21 cellular contexts compared by ENCODE assay signal in the genomic region with DNA sequence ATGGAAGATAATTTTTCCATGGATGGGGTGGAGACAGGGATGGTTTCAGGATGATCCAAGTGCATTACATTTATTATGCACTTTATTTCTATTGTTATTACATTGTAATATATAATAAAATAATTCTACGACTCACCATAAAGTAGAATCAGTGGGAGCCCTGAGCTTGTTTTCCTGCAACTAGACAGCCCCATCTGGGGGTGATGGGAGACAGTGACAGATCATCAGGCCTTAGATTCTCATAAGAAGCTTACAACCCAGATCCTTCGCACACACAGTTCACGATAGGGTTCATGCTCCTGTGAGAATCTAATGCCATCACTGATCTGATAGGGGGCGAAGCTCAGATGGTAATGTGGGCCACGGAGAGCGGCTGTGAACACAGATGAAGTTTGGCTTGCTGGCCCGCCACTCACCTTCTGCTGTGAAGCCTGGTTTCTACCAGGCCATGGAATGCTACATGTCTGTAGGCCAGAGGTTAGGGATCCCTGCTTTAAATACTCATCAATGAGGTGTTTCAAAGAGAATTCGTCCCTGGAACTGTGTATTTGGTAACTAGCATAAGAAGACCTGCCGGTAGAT. TPM values are rescaled to one million over a fixed set of nuclear protein-coding genes. Genes with fewer than 3 reads are reported as not detected.
A peak's percentile ranks its signal among the peaks of the same experiment; 100 is the strongest.
DNase-seq lines count a peak whose midpoint lies in the region; ATAC-seq lines count a peak whose summit lies in the region.
"Had no signal": no experiment of that assay in that cellular context is flagged by ENCODE, and none has a peak within 500 bp of the region (broad histone marks: within the 10 kb centered on the region; RNA-seq: fewer than 3 reads in every experiment).

No MANE protein-coding gene starts in this region.

- peak; percentile 43 for ATAC-seq in activated CD4-positive, alpha-beta T cell treated with anti-CD3 and anti-CD28 coated beads for 36 hours
- peak in 1 of 2 donors; percentile 52 for ATAC-seq in activated T-cell treated with anti-CD3 and anti-CD28 coated beads, Interleukin-2, amount 50 U/mL, for 4 hours
- ATAC-seq in HG02981 (IDR thresholded peaks at IDR 0.05; ENCODE audit: unreplicated experiment): no peak
- ATAC-seq in GM18511 (IDR thresholded peaks at IDR 0.05; ENCODE audit: unreplicated experiment): no peak

- no peak overlapping the region for H3K4me3 ChIP-seq in CD4-positive, alpha-beta memory T cell (ENCODE audit: low read length in 2 of 2)
- H3K4me3 ChIP-seq: coronary artery, prostate gland, SJCRH30, tibial nerve had no signal

- no peaks in the 10 kb centered on the region for H3K9me3 ChIP-seq in CD4-positive, alpha-beta memory T cell (ENCODE audit: control insufficient read depth in 1 of 2, low read length in 2 of 2)
- H3K9me3 ChIP-seq: prostate gland, SJCRH30, tibial nerve had no signal

- DNase-seq in activated CD4-positive, alpha-beta T cell treated with anti-CD3 and anti-CD28 coated beads for 36 hours: peak; percentile 42
- DNase-seq in activated CD4-positive, alpha-beta T cell treated with anti-CD3 and anti-CD28 coated beads, Interleukin-2, amount 50 U/mL, for 48 hours: no peak
- DNase-seq in CD4-positive, alpha-beta memory T cell: peak; percentile 47 to 55 (median 53)
- DNase-seq in activated T-cell treated with anti-CD3 and anti-CD28 coated beads, Interleukin-2, amount 50 U/mL, for 4 hours: no peak
- peak; percentile 21 for DNase-seq in effector CD8-positive, alpha-beta T cell (lab: John Stamatoyannopoulos, UW)
- no peak for DNase-seq in pons (ENCODE audit: low spot score)
- DNase-seq: mesenchymal stem cell, NCI-H1105 treated with DMSO at 0.1 percent for 48 hours, NCI-H526 treated with DMSO at 0.1 percent for 48 hours, SJCRH30, small intestine, T-helper 9 cell had no signal

- peaks cover 66% of the 10 kb centered on the region for H3K4me1 ChIP-seq in CD4-positive, alpha-beta memory T cell (ENCODE audit: insufficient read depth, low read length)
- H3K4me1 ChIP-seq: prostate gland, tibial nerve had no signal

- peaks cover 7% of the 10 kb centered on the region for H3K9me3 Mint-ChIP-seq in activated CD4-positive, alpha-beta T cell treated with anti-CD3 and anti-CD28 coated beads for 36 hours (ENCODE audit: low read depth)
- H3K9me3 Mint-ChIP-seq in CD4-positive, alpha-beta memory T cell: peaks cover 0 to 1% (median 0%) of the 10 kb centered on the region in 8 donors
- peaks cover 7% of the 10 kb centered on the region for H3K9me3 Mint-ChIP-seq in activated T-cell treated with anti-CD3 and anti-CD28 coated beads, Interleukin-2, amount 50 U/mL, for 4 hours
- H3K9me3 Mint-ChIP-seq: activated T-helper 2 cell treated with anti-CD3 and anti-CD28 coated beads, Interferon-gamma antibody, Interleukin-2, Interleukin-4, amounts not matched to agents 10 μg/mL and 5 μg/mL and 100 μg/mL, durations not matched to agents 14 hours and 24 hours and 36 hours; neural crest cell had no signal

- H3K27me3 ChIP-seq in CD4-positive, alpha-beta memory T cell (ENCODE audit: insufficient read depth, low read length): no peaks in the 10 kb centered on the region
- H3K27me3 ChIP-seq: SJCRH30, tibial nerve had no signal

- peaks cover 21% of the 10 kb centered on the region for H3K36me3 Mint-ChIP-seq in activated CD4-positive, alpha-beta T cell treated with anti-CD3 and anti-CD28 coated beads for 36 hours (ENCODE audit: low read depth)
- peaks cover 43 to 55% of the 10 kb centered on the region in 2 donors for H3K36me3 Mint-ChIP-seq in CD4-positive, alpha-beta memory T cell
- H3K36me3 Mint-ChIP-seq in activated T-cell treated with anti-CD3 and anti-CD28 coated beads, Interleukin-2, amount 50 U/mL, for 4 hours (ENCODE audit: insufficient read depth): peaks cover 27% of the 10 kb centered on the region

- CTCF ChIA-PET in activated CD4-positive, alpha-beta T cell treated with anti-CD3 and anti-CD28 coated beads for 36 hours (lab: Charles Lee): interaction anchor here (0.6 to 3.0 kb wide), 5 partner anchors 10 to 155 kb away, joined by 3 to 11 read pairs (median 6); partner anchors contain the start of gene PRKCQ
- CTCF ChIA-PET in CD4-positive, alpha-beta memory T cell (lab: Charles Lee; ENCODE audit: partially characterized antibody): interaction anchor here (0.7 to 5.6 kb wide), 27 partner anchors 8 to 156 kb away, joined by 3 to 106 read pairs (median 5); partner anchors contain the start of gene PRKCQ

- H3K27me3 Mint-ChIP-seq in activated CD4-positive, alpha-beta T cell treated with anti-CD3 and anti-CD28 coated beads for 36 hours: no peaks in the 10 kb centered on the region
- no peaks in the 10 kb centered on the region for H3K27me3 Mint-ChIP-seq in CD4-positive, alpha-beta memory T cell
- H3K27me3 Mint-ChIP-seq in activated T-cell treated with anti-CD3 and anti-CD28 coated beads, Interleukin-2, amount 50 U/mL, for 4 hours (ENCODE audit: low read depth): no peaks in the 10 kb centered on the region

- POLR2A ChIA-PET in activated CD4-positive, alpha-beta T cell treated with anti-CD3 and anti-CD28 coated beads for 36 hours (lab: Charles Lee): interaction anchor here (0.6 to 1.5 kb wide), 3 partner anchors 9 to 1408 kb away, joined by 4 to 5 read pairs (median 4); no protein-coding TSS in a partner anchor
- POLR2A ChIA-PET in CD4-positive, alpha-beta memory T cell (lab: Charles Lee; ENCODE audit: partially characterized antibody): interaction anchor here (0.9 to 17.1 kb wide), 10 partner anchors 10 to 191 kb away, joined by 3 to 355 read pairs (median 6); partner anchors contain the start of gene PRKCQ

- H3K4me3 Mint-ChIP-seq in activated CD4-positive, alpha-beta T cell treated with anti-CD3 and anti-CD28 coated beads for 36 hours: no peak overlapping the region
- peak overlapping the region in 7 of 8 donors; percentile 38 to 85 (median 77) for H3K4me3 Mint-ChIP-seq in CD4-positive, alpha-beta memory T cell
- H3K4me3 Mint-ChIP-seq in activated T-cell treated with anti-CD3 and anti-CD28 coated beads, Interleukin-2, amount 50 U/mL, for 4 hours: peak overlapping the region; percentile 15
- H3K4me3 Mint-ChIP-seq: neural crest cell had no signal

- peaks cover 67% of the 10 kb centered on the region for H3K4me1 Mint-ChIP-seq in activated CD4-positive, alpha-beta T cell treated with anti-CD3 and anti-CD28 coated beads for 36 hours
- peaks cover 46 to 81% (median 63%) of the 10 kb centered on the region in 4 donors for H3K4me1 Mint-ChIP-seq in CD4-positive, alpha-beta memory T cell
- peaks cover 68% of the 10 kb centered on the region for H3K4me1 Mint-ChIP-seq in activated T-cell treated with anti-CD3 and anti-CD28 coated beads, Interleukin-2, amount 50 U/mL, for 4 hours (ENCODE audit: low read depth)
- H3K4me1 Mint-ChIP-seq: neural crest cell had no signal

- no peak overlapping the region for H3K27ac ChIP-seq in CD4-positive, alpha-beta memory T cell (ENCODE audit: low read depth, low read length)
- H3K27ac ChIP-seq: coronary artery, epithelial cell of prostate, prostate gland, SJCRH30, tibial nerve had no signal

- no peaks in the 10 kb centered on the region for H3K36me3 ChIP-seq in CD4-positive, alpha-beta memory T cell (ENCODE audit: insufficient read depth, low read length)
- H3K36me3 ChIP-seq: prostate gland, SJCRH30, tibial nerve had no signal

- intact Hi-C loops in activated CD4-positive, alpha-beta T cell treated with anti-CD3 and anti-CD28 coated beads for 36 hours (cut with DNase I, micrococcal nuclease): loop anchor here (2.0 kb wide), 1 partner anchor 21 kb away; the partner anchor contains the start of gene PRKCQ (in 2 of the 2)
- intact Hi-C loops in CD4-positive, alpha-beta memory T cell (cut with micrococcal nuclease): loop anchor here (1.0 to 2.0 kb wide), 4 partner anchors 84 to 185 kb away; no protein-coding TSS in a partner anchor

- H3K27ac Mint-ChIP-seq in activated CD4-positive, alpha-beta T cell treated with anti-CD3 and anti-CD28 coated beads for 36 hours: peak overlapping the region; percentile 90
- peak overlapping the region; percentile 63 to 92 (median 85) for H3K27ac Mint-ChIP-seq in CD4-positive, alpha-beta memory T cell

RNA-seq across cellular contexts. Expression of gene PRKCQ, which starts 21.2 kb away (rescaled TPM):
- 10 to 100 TPM; 32.9 to 39.0 TPM for total RNA-seq in activated CD4-positive, alpha-beta T cell treated with anti-CD3 and anti-CD28 coated beads for 36 hours
- total RNA-seq in CD4-positive, alpha-beta memory T cell: 10 to 100 TPM; 70.5 to 71.5 TPM
- 10 to 100 TPM; 45.0 to 77.1 TPM for polyA plus RNA-seq in CD4-positive, alpha-beta memory T cell
- 10 to 100 TPM; 21.4 to 26.2 (median 22.3) TPM for total RNA-seq in activated T-cell treated with anti-CD3 and anti-CD28 coated beads, Interleukin-2, amount 50 U/mL, for 4 hours
- total RNA-seq: A172 had no signal

Comparison
In these comparisons a context has a peak if more than half of its experiments do, and no peak if none do; other contexts are left out.
1. DNase-seq: peak in activated CD4-positive, alpha-beta T cell treated with anti-CD3 and anti-CD28 coated beads for 36 hours (single experiment), CD4-positive, alpha-beta memory T cell (5 of 5) and effector CD8-positive, alpha-beta T cell (single experiment); none in activated CD4-positive, alpha-beta T cell treated with anti-CD3 and anti-CD28 coated beads, Interleukin-2, amount 50 U/mL, for 48 hours (0 of 2), activated T-cell treated with anti-CD3 and anti-CD28 coated beads, Interleukin-2, amount 50 U/mL, for 4 hours (single experiment) and pons (single experiment).